ENCODE assay signal across 10 cellular contexts in the genomic region with DNA sequence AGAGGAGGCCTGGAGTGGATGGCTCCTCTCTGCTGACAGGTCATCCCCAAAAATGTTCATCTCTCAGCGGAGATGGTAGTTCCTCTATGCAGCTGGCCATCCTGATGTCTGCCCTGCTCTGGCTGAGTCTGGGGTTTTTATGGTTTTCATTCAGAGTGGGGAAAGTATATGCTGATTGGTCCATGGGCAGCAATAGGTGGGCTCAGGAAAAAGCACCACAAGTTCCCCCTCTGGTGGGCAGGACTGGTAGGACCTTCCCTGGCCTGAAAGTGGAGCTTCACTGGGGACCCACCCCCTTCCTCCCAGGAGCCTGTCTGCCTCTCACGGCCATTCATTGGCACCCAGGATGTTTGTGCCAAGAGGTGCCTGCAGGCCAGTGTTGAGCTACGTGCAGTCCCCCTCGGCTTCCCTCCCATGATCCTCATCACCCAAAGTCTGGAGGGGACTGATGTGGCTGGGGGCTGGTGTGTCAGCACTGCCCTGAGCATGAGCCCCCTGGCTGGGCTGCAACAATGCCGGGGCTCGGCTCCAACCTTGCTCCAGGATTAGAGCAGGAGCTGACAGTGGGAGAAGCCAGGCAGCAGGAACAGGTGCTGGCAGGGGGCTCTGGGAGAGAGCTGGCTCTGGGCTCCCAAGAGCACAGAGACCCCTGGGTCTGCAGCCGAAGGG. TPM values are rescaled to one million over a fixed set of nuclear protein-coding genes. Genes with fewer than 3 reads are reported as not detected.
A peak's percentile ranks its signal among the peaks of the same experiment; 100 is the strongest.
DNase-seq lines count a peak whose midpoint lies in the region; ATAC-seq, FAIRE-seq and TF ChIP-seq lines count a peak whose summit lies in the region.
"Had no signal": no experiment of that assay in that cellular context is flagged by ENCODE, and none has a peak within 500 bp of the region (broad histone marks: within the 10 kb centered on the region; RNA-seq: fewer than 3 reads in every experiment).

No MANE protein-coding gene starts in this region.

- no peaks in the 10 kb centered on the region for H3K79me2 ChIP-seq in fibroblast of lung (ENCODE audit: control insufficient read depth, insufficient read depth, low read length)

- FAIRE-seq in H54 (lab: Jason Lieb, UNC): no peak
- FAIRE-seq: GM12892 had no signal

- no peaks in the 10 kb centered on the region for H3K4me1 Mint-ChIP-seq in stimulated activated naive CD8-positive, alpha-beta T cell treated with anti-CD3 and anti-CD28 coated beads, Interleukin-15, amount 100 ng/mL, for 72 hours

- H3K9me3 ChIP-seq in cardiac muscle cell (ENCODE audit: low read depth) (no peaks in the 10 kb centered on the region), right atrium auricular region (no peaks in the 10 kb centered on the region), RWPE2 (ENCODE audit: severe bottlenecking) (no peaks in the 10 kb centered on the region), fibroblast of lung (ENCODE audit: control insufficient read depth, insufficient read depth, low read depth, low read length) (no peaks in the 10 kb centered on the region)
- H3K9me3 ChIP-seq: thoracic aorta had no signal

- H2AFZ ChIP-seq in fibroblast of lung (ENCODE audit: low read length): no peak overlapping the region

- H3K4me3 Mint-ChIP-seq in stimulated activated naive CD8-positive, alpha-beta T cell treated with anti-CD3 and anti-CD28 coated beads, Interleukin-15, amount 100 ng/mL, for 72 hours: no peak overlapping the region

- H3K36me3 ChIP-seq in cardiac muscle cell: no peaks in the 10 kb centered on the region
- no peaks in the 10 kb centered on the region for H3K36me3 ChIP-seq in right atrium auricular region
- H3K36me3 ChIP-seq in RWPE2 (ENCODE audit: low read depth): no peaks in the 10 kb centered on the region
- no peaks in the 10 kb centered on the region for H3K36me3 ChIP-seq in fibroblast of lung (ENCODE audit: control insufficient read depth, insufficient read depth, low read length)
- H3K36me3 ChIP-seq: thoracic aorta had no signal

- H3K27me3 Mint-ChIP-seq in stimulated activated naive CD8-positive, alpha-beta T cell treated with anti-CD3 and anti-CD28 coated beads, Interleukin-15, amount 100 ng/mL, for 72 hours: peaks cover 34% of the 10 kb centered on the region

- peak; percentile 77 for ATAC-seq in RWPE2 (ENCODE audit: low read depth)
- peak; percentile 52 for ATAC-seq in stimulated activated naive CD8-positive, alpha-beta T cell treated with anti-CD3 and anti-CD28 coated beads, Interleukin-15, amount 100 ng/mL, for 72 hours

- no peaks in the 10 kb centered on the region for H4K20me1 ChIP-seq in fibroblast of lung (ENCODE audit: control insufficient read depth, extremely low read depth, insufficient read depth, low read length)

- H3K27me3 ChIP-seq in cardiac muscle cell (no peaks in the 10 kb centered on the region), right atrium auricular region (no peaks in the 10 kb centered on the region), RWPE2 (ENCODE audit: insufficient read depth, poor library complexity, severe bottlenecking) (peaks cover 10% of the 10 kb centered on the region), fibroblast of lung (ENCODE audit: control insufficient read depth, insufficient read depth, low read length) (peaks cover 3% of the 10 kb centered on the region)

- TF ChIP-seq CTCF in cardiac muscle cell (IDR thresholded peaks at IDR 0.05; ENCODE audit: low read depth, low read length) (peak; percentile 18), right atrium auricular region (IDR thresholded peaks at IDR 0.05) (no peak), RWPE2 (IDR thresholded peaks at IDR 0.05; ENCODE audit: poor library complexity, severe bottlenecking) (peak; percentile 62), fibroblast of lung (conservative IDR thresholded peaks at IDR 0.05 in 1 of 2, IDR thresholded peaks at IDR 0.05 in 1 of 2; ENCODE audit: low read depth in 1 of 2, low read length in 2 of 2) (peak; percentile 19 to 36)

- H3K4me1 ChIP-seq in cardiac muscle cell (ENCODE audit: low read depth) (no peaks in the 10 kb centered on the region), right atrium auricular region (no peaks in the 10 kb centered on the region), RWPE2 (ENCODE audit: insufficient read depth, poor library complexity, severe bottlenecking) (no peaks in the 10 kb centered on the region), fibroblast of lung (ENCODE audit: control insufficient read depth, extremely low read depth, insufficient read depth, low read length) (no peaks in the 10 kb centered on the region)

- H3K27ac ChIP-seq in cardiac muscle cell (no peak overlapping the region), right atrium auricular region (no peak overlapping the region), RWPE2 (ENCODE audit: poor library complexity, severe bottlenecking) (no peak overlapping the region), fibroblast of lung (ENCODE audit: insufficient read depth, low read length) (no peak overlapping the region)
- H3K27ac ChIP-seq: thoracic aorta had no signal

- H3K9ac ChIP-seq in fibroblast of lung (ENCODE audit: insufficient read depth, low read length): no peak overlapping the region

- no peak overlapping the region for H3K4me2 ChIP-seq in fibroblast of lung (ENCODE audit: extremely low read depth, insufficient read depth, low read length)

- TF ChIP-seq POLR2A in H54 (IDR thresholded peaks at IDR 0.05; ENCODE audit: low read depth, low read length): no peak

- no peaks in the 10 kb centered on the region for H3K9me3 Mint-ChIP-seq in stimulated activated naive CD8-positive, alpha-beta T cell treated with anti-CD3 and anti-CD28 coated beads, Interleukin-15, amount 100 ng/mL, for 72 hours

- H3K4me3 ChIP-seq in cardiac muscle cell (no peak overlapping the region), right atrium auricular region (no peak overlapping the region), RWPE2 (ENCODE audit: severe bottlenecking) (no peak overlapping the region), fibroblast of lung (replicated peaks in 1 of 4; ENCODE audit: control extremely low read depth in 1 of 4, insufficient read depth in 1 of 4, low read depth in 3 of 4, low read length in 4 of 4) (no peak overlapping the region)
- H3K4me3 ChIP-seq: thoracic aorta had no signal

- peak; percentile 6 to 77 for DNase-seq in cardiac muscle cell (ENCODE audit: low read depth in 1 of 2, low spot score in 1 of 2)
- no peak for DNase-seq in right atrium auricular region (ENCODE audit: low spot score)
- no peak for DNase-seq in RWPE2 (ENCODE audit: low spot score)
- no peak for DNase-seq in fibroblast of lung (ENCODE audit: low read depth in 2 of 2)
- DNase-seq in stimulated activated naive CD8-positive, alpha-beta T cell treated with anti-CD3 and anti-CD28 coated beads, Interleukin-15, amount 100 ng/mL, for 72 hours: peak; percentile 9 to 11
- DNase-seq in foreskin melanocyte: no peak
- DNase-seq in GM03348 (ENCODE audit: low spot score): no peak
- no peak for DNase-seq in H54 (ENCODE audit: insufficient read length, low spot score)

- no peak overlapping the region for H3K27ac Mint-ChIP-seq in stimulated activated naive CD8-positive, alpha-beta T cell treated with anti-CD3 and anti-CD28 coated beads, Interleukin-15, amount 100 ng/mL, for 72 hours

RNA-seq across cellular contexts. Expression of a gene that starts 13.1 kb away (rescaled TPM):
- total RNA-seq in cardiac muscle cell: 28.7 and 44.4 TPM in 2 replicates
- polyA plus RNA-seq in cardiac muscle cell: 30.4 and 32.3 TPM in 2 replicates
- total RNA-seq in right atrium auricular region: 10 to 100 TPM; 37.7 to 46.6 TPM
- total RNA-seq in fibroblast of lung: 84.6 and 91.9 TPM in 2 replicates
- polyA plus RNA-seq in fibroblast of lung: 34.2 and 38.3 TPM in 2 replicates
- polyA plus RNA-seq in fibroblast of lung (2012): 44.9 and 50.2 TPM in 2 replicates
- 3.1 and 4.6 TPM in 2 replicates for polyA minus RNA-seq in fibroblast of lung (ENCODE audit: low replicate concordance)

RNA-seq across cellular contexts. Expression of a gene that starts 51.5 kb away (rescaled TPM):
- total RNA-seq in cardiac muscle cell: 3.1 and 3.5 TPM in 2 replicates
- polyA plus RNA-seq in cardiac muscle cell: 1.4 and 2.3 TPM in 2 replicates
- 1 to 10 TPM; 4.1 to 4.9 TPM for total RNA-seq in right atrium auricular region
- total RNA-seq in fibroblast of lung: 9.8 and 12.2 TPM in 2 replicates
- 5.5 and 6.7 TPM in 2 replicates for polyA plus RNA-seq in fibroblast of lung
- 4.0 and 4.7 TPM in 2 replicates for polyA plus RNA-seq in fibroblast of lung (2012)
- 5.6 and 6.0 TPM in 2 replicates for polyA minus RNA-seq in fibroblast of lung (ENCODE audit: low replicate concordance)

Comparison
In these comparisons a context has a peak if more than half of its experiments do, and no peak if none do; other contexts are left out.
1. DNase-seq: peak in cardiac muscle cell (2 of 2) and stimulated activated naive CD8-positive, alpha-beta T cell treated with anti-CD3 and anti-CD28 coated beads, Interleukin-15, amount 100 ng/mL, for 72 hours (2 of 2); none in right atrium auricular region (single experiment), RWPE2 (single experiment), fibroblast of lung (0 of 2), foreskin melanocyte (single experiment), GM03348 (single experiment) and H54 (single experiment).
2. CTCF ChIP-seq: peak in cardiac muscle cell (single experiment), RWPE2 (single experiment) and fibroblast of lung (2 of 2); none in right atrium auricular region (0 of 2).